Comparison of ENCODE assay signal across 2 cellular contexts in the genomic region with DNA sequence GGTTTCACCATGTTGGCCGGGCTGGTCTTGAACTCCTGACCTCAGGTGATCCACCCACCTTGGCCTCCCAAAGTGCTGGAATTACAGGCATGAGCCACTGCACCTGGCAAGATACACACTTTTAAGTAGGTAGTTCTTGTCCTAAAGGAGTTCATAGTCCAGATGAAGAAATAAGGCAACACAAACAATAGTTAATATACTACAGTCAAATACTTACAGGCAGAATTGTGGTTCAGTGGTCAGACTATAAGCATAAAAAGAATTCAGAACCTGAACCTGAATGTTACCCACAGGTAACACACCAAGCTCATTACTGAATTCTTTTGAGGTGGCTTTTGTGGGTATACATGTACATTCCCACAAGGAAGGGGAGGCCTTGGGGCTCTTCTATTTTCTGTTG.
TF ChIP-seq lines count a peak whose summit lies in the region.

No MANE protein-coding gene starts in this region.

TF ChIP-seq in SK-N-SH, 30 proteins besides CTCF, POLR2A, EP300 and RAD21:
- TF ChIP-seq, protein P1, sequence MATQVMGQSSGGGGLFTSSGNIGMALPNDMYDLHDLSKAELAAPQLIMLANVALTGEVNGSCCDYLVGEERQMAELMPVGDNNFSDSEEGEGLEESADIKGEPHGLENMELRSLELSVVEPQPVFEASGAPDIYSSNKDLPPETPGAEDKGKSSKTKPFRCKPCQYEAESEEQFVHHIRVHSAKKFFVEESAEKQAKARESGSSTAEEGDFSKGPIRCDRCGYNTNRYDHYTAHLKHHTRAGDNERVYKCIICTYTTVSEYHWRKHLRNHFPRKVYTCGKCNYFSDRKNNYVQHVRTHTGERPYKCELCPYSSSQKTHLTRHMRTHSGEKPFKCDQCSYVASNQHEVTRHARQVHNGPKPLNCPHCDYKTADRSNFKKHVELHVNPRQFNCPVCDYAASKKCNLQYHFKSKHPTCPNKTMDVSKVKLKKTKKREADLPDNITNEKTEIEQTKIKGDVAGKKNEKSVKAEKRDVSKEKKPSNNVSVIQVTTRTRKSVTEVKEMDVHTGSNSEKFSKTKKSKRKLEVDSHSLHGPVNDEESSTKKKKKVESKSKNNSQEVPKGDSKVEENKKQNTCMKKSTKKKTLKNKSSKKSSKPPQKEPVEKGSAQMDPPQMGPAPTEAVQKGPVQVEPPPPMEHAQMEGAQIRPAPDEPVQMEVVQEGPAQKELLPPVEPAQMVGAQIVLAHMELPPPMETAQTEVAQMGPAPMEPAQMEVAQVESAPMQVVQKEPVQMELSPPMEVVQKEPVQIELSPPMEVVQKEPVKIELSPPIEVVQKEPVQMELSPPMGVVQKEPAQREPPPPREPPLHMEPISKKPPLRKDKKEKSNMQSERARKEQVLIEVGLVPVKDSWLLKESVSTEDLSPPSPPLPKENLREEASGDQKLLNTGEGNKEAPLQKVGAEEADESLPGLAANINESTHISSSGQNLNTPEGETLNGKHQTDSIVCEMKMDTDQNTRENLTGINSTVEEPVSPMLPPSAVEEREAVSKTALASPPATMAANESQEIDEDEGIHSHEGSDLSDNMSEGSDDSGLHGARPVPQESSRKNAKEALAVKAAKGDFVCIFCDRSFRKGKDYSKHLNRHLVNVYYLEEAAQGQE (IDR thresholded peaks at IDR 0.05; ENCODE audit: low read depth, low read length): no peak
- TF ChIP-seq NFIC (IDR thresholded peaks at IDR 0.05; ENCODE audit: borderline replicate concordance): no peak
- TF ChIP-seq RCOR1 (IDR thresholded peaks at IDR 0.05; ENCODE audit: low read length): no peak
- TF ChIP-seq RXRA (IDR thresholded peaks at IDR 0.05; ENCODE audit: borderline replicate concordance, low read depth): no peak
- TF ChIP-seq TCF12 (IDR thresholded peaks at IDR 0.05): no peak
- TF ChIP-seq NRF1 (IDR thresholded peaks at IDR 0.05; ENCODE audit: low read depth, low read length): no peak
- no peak for TF ChIP-seq FOSL2 (IDR thresholded peaks at IDR 0.05; ENCODE audit: borderline replicate concordance, low read depth)
- TF ChIP-seq, protein P2, sequence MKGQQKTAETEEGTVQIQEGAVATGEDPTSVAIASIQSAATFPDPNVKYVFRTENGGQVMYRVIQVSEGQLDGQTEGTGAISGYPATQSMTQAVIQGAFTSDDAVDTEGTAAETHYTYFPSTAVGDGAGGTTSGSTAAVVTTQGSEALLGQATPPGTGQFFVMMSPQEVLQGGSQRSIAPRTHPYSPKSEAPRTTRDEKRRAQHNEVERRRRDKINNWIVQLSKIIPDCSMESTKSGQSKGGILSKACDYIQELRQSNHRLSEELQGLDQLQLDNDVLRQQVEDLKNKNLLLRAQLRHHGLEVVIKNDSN (IDR thresholded peaks at IDR 0.05; ENCODE audit: borderline replicate concordance, low read depth): no peak
- TF ChIP-seq, protein P3, sequence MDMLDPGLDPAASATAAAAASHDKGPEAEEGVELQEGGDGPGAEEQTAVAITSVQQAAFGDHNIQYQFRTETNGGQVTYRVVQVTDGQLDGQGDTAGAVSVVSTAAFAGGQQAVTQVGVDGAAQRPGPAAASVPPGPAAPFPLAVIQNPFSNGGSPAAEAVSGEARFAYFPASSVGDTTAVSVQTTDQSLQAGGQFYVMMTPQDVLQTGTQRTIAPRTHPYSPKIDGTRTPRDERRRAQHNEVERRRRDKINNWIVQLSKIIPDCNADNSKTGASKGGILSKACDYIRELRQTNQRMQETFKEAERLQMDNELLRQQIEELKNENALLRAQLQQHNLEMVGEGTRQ (IDR thresholded peaks at IDR 0.05; ENCODE audit: borderline replicate concordance, low read depth, low read length): no peak
- TF ChIP-seq MXI1 (IDR thresholded peaks at IDR 0.05; ENCODE audit: low read depth, low read length): no peak
- no peak for TF ChIP-seq FOXM1 (IDR thresholded peaks at IDR 0.05; ENCODE audit: low read depth)
- TF ChIP-seq SMC3 (IDR thresholded peaks at IDR 0.05; ENCODE audit: low read depth, low read length): no peak
- no peak for TF ChIP-seq TAF1 (IDR thresholded peaks at IDR 0.05; ENCODE audit: borderline replicate concordance, low read depth, low read length)
- TF ChIP-seq, protein P4, sequence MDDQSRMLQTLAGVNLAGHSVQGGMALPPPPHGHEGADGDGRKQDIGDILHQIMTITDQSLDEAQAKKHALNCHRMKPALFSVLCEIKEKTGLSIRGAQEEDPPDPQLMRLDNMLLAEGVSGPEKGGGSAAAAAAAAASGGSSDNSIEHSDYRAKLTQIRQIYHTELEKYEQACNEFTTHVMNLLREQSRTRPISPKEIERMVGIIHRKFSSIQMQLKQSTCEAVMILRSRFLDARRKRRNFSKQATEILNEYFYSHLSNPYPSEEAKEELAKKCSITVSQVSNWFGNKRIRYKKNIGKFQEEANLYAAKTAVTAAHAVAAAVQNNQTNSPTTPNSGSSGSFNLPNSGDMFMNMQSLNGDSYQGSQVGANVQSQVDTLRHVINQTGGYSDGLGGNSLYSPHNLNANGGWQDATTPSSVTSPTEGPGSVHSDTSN (IDR thresholded peaks at IDR 0.05): no peak
- TF ChIP-seq POLR2AphosphoS5 (IDR thresholded peaks at IDR 0.05; ENCODE audit: low read depth, low read length): no peak
- TF ChIP-seq JUND (IDR thresholded peaks at IDR 0.05): no peak
- TF ChIP-seq EZH2phosphoT487 (IDR thresholded peaks at IDR 0.05; ENCODE audit: borderline replicate concordance, low read depth): no peak
- TF ChIP-seq, protein P5, sequence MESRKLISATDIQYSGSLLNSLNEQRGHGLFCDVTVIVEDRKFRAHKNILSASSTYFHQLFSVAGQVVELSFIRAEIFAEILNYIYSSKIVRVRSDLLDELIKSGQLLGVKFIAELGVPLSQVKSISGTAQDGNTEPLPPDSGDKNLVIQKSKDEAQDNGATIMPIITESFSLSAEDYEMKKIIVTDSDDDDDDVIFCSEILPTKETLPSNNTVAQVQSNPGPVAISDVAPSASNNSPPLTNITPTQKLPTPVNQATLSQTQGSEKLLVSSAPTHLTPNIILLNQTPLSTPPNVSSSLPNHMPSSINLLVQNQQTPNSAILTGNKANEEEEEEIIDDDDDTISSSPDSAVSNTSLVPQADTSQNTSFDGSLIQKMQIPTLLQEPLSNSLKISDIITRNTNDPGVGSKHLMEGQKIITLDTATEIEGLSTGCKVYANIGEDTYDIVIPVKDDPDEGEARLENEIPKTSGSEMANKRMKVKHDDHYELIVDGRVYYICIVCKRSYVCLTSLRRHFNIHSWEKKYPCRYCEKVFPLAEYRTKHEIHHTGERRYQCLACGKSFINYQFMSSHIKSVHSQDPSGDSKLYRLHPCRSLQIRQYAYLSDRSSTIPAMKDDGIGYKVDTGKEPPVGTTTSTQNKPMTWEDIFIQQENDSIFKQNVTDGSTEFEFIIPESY (IDR thresholded peaks at IDR 0.05; ENCODE audit: borderline replicate concordance, low read depth): no peak
- TF ChIP-seq, protein P6, sequence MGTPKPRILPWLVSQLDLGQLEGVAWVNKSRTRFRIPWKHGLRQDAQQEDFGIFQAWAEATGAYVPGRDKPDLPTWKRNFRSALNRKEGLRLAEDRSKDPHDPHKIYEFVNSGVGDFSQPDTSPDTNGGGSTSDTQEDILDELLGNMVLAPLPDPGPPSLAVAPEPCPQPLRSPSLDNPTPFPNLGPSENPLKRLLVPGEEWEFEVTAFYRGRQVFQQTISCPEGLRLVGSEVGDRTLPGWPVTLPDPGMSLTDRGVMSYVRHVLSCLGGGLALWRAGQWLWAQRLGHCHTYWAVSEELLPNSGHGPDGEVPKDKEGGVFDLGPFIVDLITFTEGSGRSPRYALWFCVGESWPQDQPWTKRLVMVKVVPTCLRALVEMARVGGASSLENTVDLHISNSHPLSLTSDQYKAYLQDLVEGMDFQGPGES (IDR thresholded peaks at IDR 0.05; ENCODE audit: low read depth, low read length): no peak
- TF ChIP-seq ELF1 (IDR thresholded peaks at IDR 0.05): no peak

TF ChIP-seq in SK-N-SH treated with all-trans-retinoic acid at 6 μM for 48 hours, 23 proteins besides CTCF, POLR2A, EP300 and RAD21 (continued from another document):
- TF ChIP-seq, protein P7, sequence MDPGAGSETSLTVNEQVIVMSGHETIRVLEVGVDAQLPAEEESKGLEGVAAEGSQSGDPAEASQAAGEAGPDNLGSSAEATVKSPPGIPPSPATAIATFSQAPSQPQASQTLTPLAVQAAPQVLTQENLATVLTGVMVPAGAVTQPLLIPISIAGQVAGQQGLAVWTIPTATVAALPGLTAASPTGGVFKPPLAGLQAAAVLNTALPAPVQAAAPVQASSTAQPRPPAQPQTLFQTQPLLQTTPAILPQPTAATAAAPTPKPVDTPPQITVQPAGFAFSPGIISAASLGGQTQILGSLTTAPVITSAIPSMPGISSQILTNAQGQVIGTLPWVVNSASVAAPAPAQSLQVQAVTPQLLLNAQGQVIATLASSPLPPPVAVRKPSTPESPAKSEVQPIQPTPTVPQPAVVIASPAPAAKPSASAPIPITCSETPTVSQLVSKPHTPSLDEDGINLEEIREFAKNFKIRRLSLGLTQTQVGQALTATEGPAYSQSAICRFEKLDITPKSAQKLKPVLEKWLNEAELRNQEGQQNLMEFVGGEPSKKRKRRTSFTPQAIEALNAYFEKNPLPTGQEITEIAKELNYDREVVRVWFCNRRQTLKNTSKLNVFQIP (CRISPR knock-in tag; IDR thresholded peaks at IDR 0.05; ENCODE audit: borderline replicate concordance, low read depth): no peak
- TF ChIP-seq BACH2 (CRISPR knock-in tag; IDR thresholded peaks at IDR 0.05; ENCODE audit: borderline replicate concordance): no peak
- TF ChIP-seq ZNF70 (CRISPR knock-in tag; IDR thresholded peaks at IDR 0.05): no peak
- no peak for TF ChIP-seq ESRRG (CRISPR knock-in tag; IDR thresholded peaks at IDR 0.05)
